In genomic region chrX:113157496-113157895, GRCh38 we compare ENCODE assay signal across 15 cellular contexts.
"Had no signal": no experiment of that assay in that cellular context is flagged by ENCODE, and none has a peak within 500 bp of the region (broad histone marks: within the 10 kb centered on the region; RNA-seq: fewer than 3 reads in every experiment).

No MANE protein-coding gene starts in this region.

- H3K79me2 ChIP-seq: parathyroid adenoma had no signal

- DNase-seq: activated CD4-positive, alpha-beta memory T cell treated with anti-CD3 and anti-CD28 coated beads for 36 hours; activated gamma-delta T cell treated with Interleukin-2 at 50 U/mL for 16 hours; activated naive CD8-positive, alpha-beta T cell treated with anti-CD3 and anti-CD28 coated beads for 36 hours; activated T-cell treated with anti-CD3 and anti-CD28 coated beads, Interleukin-2, amount 50 U/mL, for 4 hours; cerebellar nuclear complex; dermis blood vessel endothelial cell; hypothalamus; immature natural killer cell; lower lobe of right lung; naive B cell; stimulated activated CD4-positive, alpha-beta T cell treated with anti-CD3 and anti-CD28 coated beads, Interleukin-15, amount 100 ng/mL, for 24 hours; stimulated activated CD4-positive, alpha-beta T cell treated with anti-CD3 and anti-CD28 coated beads, Interleukin-4, amount 100 ng/mL, for 4 hours; stomach had no signal

- H3K4me3 ChIP-seq: lower lobe of right lung, stomach, thoracic aorta had no signal

- H2AFZ ChIP-seq: parathyroid adenoma had no signal

- H3K9me3 ChIP-seq: lower lobe of right lung, thoracic aorta had no signal

- H3K9ac ChIP-seq: parathyroid adenoma had no signal

- H3K27me3 ChIP-seq: stomach had no signal

- ATAC-seq: activated T-cell treated with anti-CD3 and anti-CD28 coated beads, Interleukin-2, amount 50 U/mL, for 4 hours; lower lobe of right lung had no signal

- H3K27ac ChIP-seq: lower lobe of right lung, parathyroid adenoma, stomach, thoracic aorta had no signal

- H3K4me1 ChIP-seq: lower lobe of right lung, parathyroid adenoma, stomach had no signal

- H3K36me3 ChIP-seq: lower lobe of right lung, stomach, thoracic aorta had no signal
